Comparison of ENCODE assay signal across 18 cellular contexts in the genomic region with DNA sequence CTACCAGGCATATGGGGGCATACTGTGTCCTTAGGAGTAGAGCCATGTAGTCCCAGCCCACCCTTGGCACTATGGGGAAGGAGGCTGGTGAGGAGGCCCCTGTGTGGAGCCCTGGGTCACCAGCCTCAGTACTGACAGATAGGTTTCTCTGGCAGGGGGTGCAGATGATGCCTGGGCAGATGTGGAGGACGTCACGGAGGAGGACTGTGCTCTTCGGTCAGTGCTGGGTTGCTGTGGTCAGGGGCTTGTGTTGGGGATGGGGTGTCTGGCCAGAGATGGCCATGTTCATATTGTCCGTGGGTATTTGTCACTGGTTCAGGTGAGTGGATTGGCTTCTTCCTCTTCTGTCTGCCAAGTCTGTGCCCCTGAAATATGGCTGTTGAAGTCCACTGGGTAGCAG. TPM values are rescaled to one million over a fixed set of nuclear protein-coding genes. Genes with fewer than 3 reads are reported as not detected.
DNase-seq lines count a peak whose midpoint lies in the region; ATAC-seq and TF ChIP-seq lines count a peak whose summit lies in the region.
"Had no signal": no experiment of that assay in that cellular context is flagged by ENCODE, and none has a peak within 500 bp of the region (broad histone marks: within the 10 kb centered on the region; RNA-seq: fewer than 3 reads in every experiment).

No MANE protein-coding gene starts in this region.

- no peaks in the 10 kb centered on the region for H3K4me1 Mint-ChIP-seq in Caco-2 (ENCODE audit: low read depth, unreplicated experiment)
- no peaks in the 10 kb centered on the region for H3K4me1 Mint-ChIP-seq in brain
- no peaks in the 10 kb centered on the region for H3K4me1 Mint-ChIP-seq in stimulated activated effector memory CD8-positive, alpha-beta T cell treated with anti-CD3 and anti-CD28 coated beads, Interleukin-12 subunit alpha, Interleukin-12 subunit beta, amount 100 ng/mL, for 72 hours
- H3K4me1 Mint-ChIP-seq in progenitor cell of endocrine pancreas (ENCODE audit: low read depth) = no peaks in the 10 kb centered on the region

- no TSS peak for BruUV-seq in Caco-2 (replicated peaks; lab: Mats Ljungman, UMichigan)

- no peaks in the 10 kb centered on the region for H3K9me3 ChIP-seq in Caco-2

- no peak overlapping the region for H3K4me3 Mint-ChIP-seq in Caco-2 (ENCODE audit: unreplicated experiment)
- H3K4me3 Mint-ChIP-seq in brain = no peak overlapping the region
- no peak overlapping the region for H3K4me3 Mint-ChIP-seq in stimulated activated effector memory CD8-positive, alpha-beta T cell treated with anti-CD3 and anti-CD28 coated beads, Interleukin-12 subunit alpha, Interleukin-12 subunit beta, amount 100 ng/mL, for 72 hours
- no peak overlapping the region for H3K4me3 Mint-ChIP-seq in progenitor cell of endocrine pancreas (ENCODE audit: low read depth)
- H3K4me3 Mint-ChIP-seq: CD4-positive, alpha-beta memory T cell had no signal

- intact Hi-C loops in Caco-2 (cut with micrococcal nuclease; ENCODE audit: unreplicated experiment) = no loop called here

- DNase-seq in Caco-2 (no peak), progenitor cell of endocrine pancreas (ENCODE audit: low spot score, unreplicated experiment) (no peak), A172 (ENCODE audit: low spot score) (no peak)
- no peak for DNase-seq in stimulated activated effector memory CD8-positive, alpha-beta T cell treated with anti-CD3 and anti-CD28 coated beads, Interleukin-12 subunit alpha, Interleukin-12 subunit beta, amount 100 ng/mL, for 72 hours (ENCODE audit: low spot score in 2 of 2)
- DNase-seq: CD4-positive, alpha-beta memory T cell; H7; IMR-90; Kasumi-1; MM.1S; NCI-H1105; NCI-H1694; NCI-H510A treated with DMSO at 0.1 percent for 48 hours; NCI-H82; PC-9 had no signal

- H3K27me3 Mint-ChIP-seq in Caco-2 (ENCODE audit: insufficient read depth, unreplicated experiment) = no peaks in the 10 kb centered on the region
- no peaks in the 10 kb centered on the region for H3K27me3 Mint-ChIP-seq in brain
- no peaks in the 10 kb centered on the region for H3K27me3 Mint-ChIP-seq in progenitor cell of endocrine pancreas
- H3K27me3 Mint-ChIP-seq: CD4-positive, alpha-beta memory T cell had no signal

- CTCF ChIA-PET in Caco-2 (lab: Charles Lee) = no interaction called here

- POLR2A ChIA-PET in Caco-2 (lab: Charles Lee) = no interaction called here

- no peaks in the 10 kb centered on the region for H3K9me3 Mint-ChIP-seq in Caco-2 (ENCODE audit: unreplicated experiment)
- H3K9me3 Mint-ChIP-seq in brain = no peaks in the 10 kb centered on the region
- no peaks in the 10 kb centered on the region for H3K9me3 Mint-ChIP-seq in stimulated activated effector memory CD8-positive, alpha-beta T cell treated with anti-CD3 and anti-CD28 coated beads, Interleukin-12 subunit alpha, Interleukin-12 subunit beta, amount 100 ng/mL, for 72 hours
- H3K9me3 Mint-ChIP-seq in progenitor cell of endocrine pancreas (ENCODE audit: low read depth) = no peaks in the 10 kb centered on the region
- H3K9me3 Mint-ChIP-seq: CD4-positive, alpha-beta memory T cell had no signal

- H3K36me3 Mint-ChIP-seq in Caco-2 (ENCODE audit: insufficient read depth, unreplicated experiment) (peaks cover 33% of the 10 kb centered on the region), brain (peaks cover 78% of the 10 kb centered on the region), progenitor cell of endocrine pancreas (ENCODE audit: insufficient read depth) (peaks cover 15% of the 10 kb centered on the region)
- peaks cover 97% of the 10 kb centered on the region for H3K36me3 Mint-ChIP-seq in stimulated activated effector memory CD8-positive, alpha-beta T cell treated with anti-CD3 and anti-CD28 coated beads, Interleukin-12 subunit alpha, Interleukin-12 subunit beta, amount 100 ng/mL, for 72 hours

- H3K4me3 ChIP-seq in Caco-2 (ENCODE audit: low read depth, low read length) = no peak overlapping the region
- H3K4me3 ChIP-seq: PC-9 had no signal

- TF ChIP-seq CTCF in 22Rv1 (IDR thresholded peaks at IDR 0.05) = no peak
- no peak for TF ChIP-seq CTCF in Caco-2 (IDR thresholded peaks at IDR 0.05; ENCODE audit: insufficient read depth in 1 of 2, low read depth in 1 of 2, low read length in 1 of 2, severe bottlenecking in 1 of 2, unreplicated experiment in 1 of 2)
- no peak for TF ChIP-seq CTCF in brain (conservative IDR thresholded peaks at IDR 0.05)
- no peak for TF ChIP-seq CTCF in progenitor cell of endocrine pancreas (IDR thresholded peaks at IDR 0.05; ENCODE audit: unreplicated experiment)

- no peaks in the 10 kb centered on the region for H3K4me1 ChIP-seq in Caco-2

- peaks cover 3% of the 10 kb centered on the region for H3K36me3 ChIP-seq in Caco-2 (ENCODE audit: control insufficient read depth, insufficient read depth, low read length)

- H3K27ac Mint-ChIP-seq in Caco-2 (ENCODE audit: unreplicated experiment) = peak overlapping the region; percentile 29
- peak overlapping the region in 4 of 5 experiments; percentile 26 to 86 (median 52) for H3K27ac Mint-ChIP-seq in brain
- peak overlapping the region; percentile 50 for H3K27ac Mint-ChIP-seq in stimulated activated effector memory CD8-positive, alpha-beta T cell treated with anti-CD3 and anti-CD28 coated beads, Interleukin-12 subunit alpha, Interleukin-12 subunit beta, amount 100 ng/mL, for 72 hours
- no peak overlapping the region for H3K27ac Mint-ChIP-seq in progenitor cell of endocrine pancreas

- no peaks in the 10 kb centered on the region for H3K27me3 ChIP-seq in Caco-2 (replicated peaks; ENCODE audit: control insufficient read depth, insufficient read depth, low read length)

- 0 out of 2 replicates have a peak overlapping the region, but pooled peaks have one; percentile 13 for H3K27ac ChIP-seq in 22Rv1
- H3K27ac ChIP-seq: PC-9 had no signal

- no peak for ATAC-seq in stimulated activated effector memory CD8-positive, alpha-beta T cell treated with anti-CD3 and anti-CD28 coated beads, Interleukin-12 subunit alpha, Interleukin-12 subunit beta, amount 100 ng/mL, for 72 hours
- ATAC-seq in HG02610 (IDR thresholded peaks at IDR 0.05; ENCODE audit: unreplicated experiment) = no peak

RNA-seq across cellular contexts. Expression of a gene that starts 20.0 kb away (rescaled TPM):
- 30.1 and 34.7 TPM in 2 replicates for total RNA-seq in Caco-2 (2022)
- polyA plus RNA-seq in brain (ENCODE audit: insufficient read depth, low read depth, low replicate concordance) = 17.9 TPM
- total RNA-seq in progenitor cell of endocrine pancreas = 39.4 and 42.3 TPM in 2 replicates
- total RNA-seq in A172 (2014; rRNA removed; shearing (Covaris generic)) = 41.3 and 54.1 TPM in 2 replicates

RNA-seq across cellular contexts. Expression of a gene that starts 34.4 kb away (rescaled TPM):
- not detected in 2 replicates for total RNA-seq in Caco-2 (2022)
- polyA plus RNA-seq in brain (ENCODE audit: insufficient read depth, low read depth, low replicate concordance) = 2.7 TPM
- 0.47 and 0.69 TPM in 2 replicates for total RNA-seq in progenitor cell of endocrine pancreas
- not detected in 2 replicates for total RNA-seq in A172 (2014; rRNA removed; shearing (Covaris generic))
- total RNA-seq: IMR-90, PC-9 had no signal
- polyA plus RNA-seq: BJ; CD4-positive, alpha-beta memory T cell; IMR-90 had no signal
